ENCODE assay signal across 15 cellular contexts in genomic region chr11:87127131-87127530, GRCh38.
DNase-seq lines count a peak whose midpoint lies in the region; ATAC-seq and TF ChIP-seq lines count a peak whose summit lies in the region.
"Had no signal": no experiment of that assay in that cellular context is flagged by ENCODE, and none has a peak within 500 bp of the region (broad histone marks: within the 10 kb centered on the region; RNA-seq: fewer than 3 reads in every experiment).

No MANE protein-coding gene starts in this region.

- peak overlapping the region in 2 of 3 experiments; percentile 15 to 24 for H3K27ac Mint-ChIP-seq in nephron
- H3K27ac Mint-ChIP-seq: CD4-positive, alpha-beta memory T cell; H9 had no signal

- no peaks in the 10 kb centered on the region for H3K27me3 Mint-ChIP-seq in nephron (ENCODE audit: low read depth)
- H3K27me3 Mint-ChIP-seq: CD4-positive, alpha-beta memory T cell had no signal

- POLR2A ChIA-PET in HEK293T (lab: Yijun Ruan, JAX) = interaction anchor here (0.6 kb wide), 1 partner anchor 15 kb away, joined by 3 read pairs; no protein-coding TSS in a partner anchor

- no peaks in the 10 kb centered on the region for H3K4me1 Mint-ChIP-seq in nephron
- H3K4me1 Mint-ChIP-seq: H9 had no signal

- CTCF ChIA-PET in HEK293T (lab: Yijun Ruan, JAX) = no interaction called here

- H3K4me3 Mint-ChIP-seq in nephron = no peak overlapping the region
- H3K4me3 Mint-ChIP-seq: CD4-positive, alpha-beta memory T cell; H9 had no signal

- no peak for TF ChIP-seq POLR2A in GM18505 (IDR thresholded peaks at IDR 0.05; ENCODE audit: borderline replicate concordance, extremely low read depth, insufficient read depth, insufficient read length)

- no peak overlapping the region for H3K4me3 ChIP-seq in retinal pigment epithelial cell (ENCODE audit: low read length)
- H3K4me3 ChIP-seq: K562 had no signal

- DNase-seq in HEK293T (ENCODE audit: extremely low spot score) (peak; percentile 6), retinal pigment epithelial cell (ENCODE audit: low read depth) (peak; percentile 65), HT-29 (ENCODE audit: low spot score) (no peak), NCI-H2227 (lab: John Stamatoyannopoulos, UW; ENCODE audit: unreplicated experiment) (no peak)
- DNase-seq: BE2C; Caco-2; CD4-positive, alpha-beta memory T cell; GOT3; H9 had no signal

- H3K36me3 Mint-ChIP-seq in nephron (ENCODE audit: low read depth) = no peaks in the 10 kb centered on the region
- H3K36me3 Mint-ChIP-seq: CD4-positive, alpha-beta memory T cell had no signal

- H3K9me3 Mint-ChIP-seq in nephron = no peaks in the 10 kb centered on the region
- H3K9me3 Mint-ChIP-seq: CD4-positive, alpha-beta memory T cell had no signal

- peak overlapping the region; percentile 6; the same call in 1 of the 2 replicates for H3K27ac ChIP-seq in VCaP
- H3K27ac ChIP-seq: C4-2B, HL-60 had no signal

- no peak for ATAC-seq in GM18505 (IDR thresholded peaks at IDR 0.05; ENCODE audit: unreplicated experiment)
- ATAC-seq: K562 had no signal

- no peak for TF ChIP-seq CTCF in VCaP (conservative IDR thresholded peaks at IDR 0.05)
- TF ChIP-seq CTCF in nephron (IDR thresholded peaks at IDR 0.05; ENCODE audit: unreplicated experiment in 3 of 3) = no peak
- no peak for TF ChIP-seq CTCF in retinal pigment epithelial cell (conservative IDR thresholded peaks at IDR 0.05; ENCODE audit: low read depth, low read length)

TF ChIP-seq in HEK293T, 16 proteins besides CTCF, POLR2A, EP300 and RAD21:
- no peak for TF ChIP-seq ZNF384 (IDR thresholded peaks at IDR 0.05)
- TF ChIP-seq BHLHE40 (IDR thresholded peaks at IDR 0.05; ENCODE audit: borderline replicate concordance) = no peak
- no peak for TF ChIP-seq ARNT (IDR thresholded peaks at IDR 0.05)
- no peak for TF ChIP-seq PKNOX1 (IDR thresholded peaks at IDR 0.05)
- TF ChIP-seq ELF4 (IDR thresholded peaks at IDR 0.05) = no peak
- TF ChIP-seq CTBP1 (IDR thresholded peaks at IDR 0.05; ENCODE audit: borderline replicate concordance) = no peak
- no peak for TF ChIP-seq SP1 (IDR thresholded peaks at IDR 0.05)
- TF ChIP-seq L3MBTL2 (conservative IDR thresholded peaks at IDR 0.05) = no peak
- no peak for TF ChIP-seq LEF1 (IDR thresholded peaks at IDR 0.05; ENCODE audit: borderline replicate concordance)
- no peak for TF ChIP-seq SUZ12 (IDR thresholded peaks at IDR 0.05)
- no peak for TF ChIP-seq FOXM1 (IDR thresholded peaks at IDR 0.05; ENCODE audit: borderline replicate concordance)
- no peak for TF ChIP-seq NFRKB (IDR thresholded peaks at IDR 0.05)
- TF ChIP-seq TARDBP (IDR thresholded peaks at IDR 0.05) = no peak
- no peak for TF ChIP-seq HDGF (IDR thresholded peaks at IDR 0.05; ENCODE audit: borderline replicate concordance)
- no peak for TF ChIP-seq FOXA1 (IDR thresholded peaks at IDR 0.05)
- no peak for TF ChIP-seq FOXK2 (IDR thresholded peaks at IDR 0.05)

Comparison
In these comparisons a context has a peak if more than half of its experiments do, and no peak if none do; other contexts are left out.
1. DNase-seq: peak in HEK293T (single experiment) and retinal pigment epithelial cell (single experiment); none in HT-29 (single experiment) and NCI-H2227 (single experiment).